35 cellular contexts compared by ENCODE assay signal in the genomic region with DNA sequence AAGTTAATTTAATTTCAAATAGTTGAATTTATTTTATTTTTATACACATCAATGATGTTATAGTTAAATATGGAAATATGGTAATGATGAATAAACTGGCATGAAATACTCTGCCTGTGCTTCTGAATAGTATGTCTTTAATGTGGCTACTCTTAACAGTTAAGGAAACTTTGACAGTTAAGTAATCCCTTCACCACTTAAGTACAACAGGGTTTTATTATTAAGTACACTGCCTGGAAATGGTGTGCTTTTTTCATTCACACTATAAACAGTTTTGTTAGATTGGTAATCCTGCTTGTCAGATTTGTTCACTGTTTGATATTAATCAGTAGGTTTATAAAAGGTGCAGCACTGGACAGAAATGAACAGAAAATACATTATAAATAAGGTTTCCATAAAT.
"Had no signal": no experiment of that assay in that cellular context is flagged by ENCODE, and none has a peak within 500 bp of the region (broad histone marks: within the 10 kb centered on the region; RNA-seq: fewer than 3 reads in every experiment).

No MANE protein-coding gene starts in this region.

- ATAC-seq: activated CD8-positive, alpha-beta T cell treated with anti-CD3 and anti-CD28 coated beads for 36 hours; activated naive CD4-positive, alpha-beta T cell treated with anti-CD3 and anti-CD28 coated beads, Interleukin-2, amount 50 U/mL, for 72 hours; activated T-cell treated with anti-CD3 and anti-CD28 coated beads, Interleukin-2, amount 50 U/mL, for 4 hours; activated T-cell treated with anti-CD3 and anti-CD28 coated beads, Interleukin-2, amount 50 U/mL, for 72 hours; activated T-helper 17 cell treated with anti-CD3 and anti-CD28 coated beads, Interleukin-2, amount 50 U/mL, for 72 hours; body of pancreas had no signal

- H3K4me1 ChIP-seq: adrenal gland, body of pancreas, breast epithelium had no signal

- H3K9me3 ChIP-seq: adrenal gland, body of pancreas had no signal

- H3K4me1 Mint-ChIP-seq: activated CD4-positive, alpha-beta T cell treated with anti-CD3 and anti-CD28 coated beads, Interleukin-2, amount 10 ng/mL, durations not matched to agents 24 days and 14 days; activated naive CD8-positive, alpha-beta T cell treated with anti-CD3 and anti-CD28 coated beads for 36 hours; activated T-helper 17 cell treated with anti-CD3 and anti-CD28 coated beads, Interleukin-2, amount 50 U/mL, for 72 hours had no signal

- H3K36me3 ChIP-seq: adrenal gland, brain microvascular endothelial cell, breast epithelium had no signal

- H3K27me3 ChIP-seq: adrenal gland, body of pancreas, brain microvascular endothelial cell, breast epithelium had no signal

- H3K27ac ChIP-seq: adrenal gland, body of pancreas, brain microvascular endothelial cell, breast epithelium, VCaP had no signal

- DNase-seq: activated B cell treated with CpG ODN at 0.5 μM for 24 hours; activated CD4-positive, alpha-beta memory T cell treated with anti-CD3 and anti-CD28 coated beads for 36 hours; activated CD4-positive, alpha-beta T cell treated with anti-CD3 and anti-CD28 coated beads for 4 hours; activated CD4-positive, alpha-beta T cell treated with anti-CD3 and anti-CD28 coated beads, Interleukin-2, amount 10 ng/mL, durations not matched to agents 24 days and 14 days; activated CD4-positive, alpha-beta T cell treated with anti-CD3 and anti-CD28 coated beads, Interleukin-2, amount 50 U/mL, for 1 hour; activated CD4-positive, alpha-beta T cell treated with anti-CD3 and anti-CD28 coated beads, Interleukin-2, amount 50 U/mL, for 4 hours; activated CD4-positive, CD25-positive, alpha-beta regulatory T cell treated with anti-CD3 and anti-CD28 coated beads, Interleukin-2, amount 50 U/mL, for 72 hours; activated CD8-positive, alpha-beta memory T cell treated with anti-CD3 and anti-CD28 coated beads, Interleukin-2, amount 50 U/mL, for 4 hours; activated CD8-positive, alpha-beta T cell treated with anti-CD3 and anti-CD28 coated beads for 36 hours; activated effector memory CD4-positive, alpha-beta T cell treated with anti-CD3 and anti-CD28 coated beads, Interleukin-2, amount 50 U/mL, for 16 hours; activated gamma-delta T cell treated with Interleukin-2 at 50 U/mL for 16 hours; activated naive CD4-positive, alpha-beta T cell; activated naive CD4-positive, alpha-beta T cell treated with anti-CD3 and anti-CD28 coated beads for 36 hours; activated naive CD4-positive, alpha-beta T cell treated with anti-CD3 and anti-CD28 coated beads, Interleukin-2, amount 50 U/mL, for 16 hours; activated naive CD8-positive, alpha-beta T cell treated with anti-CD3 and anti-CD28 coated beads for 36 hours; activated T-cell treated with anti-CD3 and anti-CD28 coated beads for 4 hours; activated T-cell treated with anti-CD3 and anti-CD28 coated beads, Interleukin-2, amount 50 U/mL, for 1 hour; activated T-cell treated with anti-CD3 and anti-CD28 coated beads, Interleukin-2, amount 50 U/mL, for 4 hours; activated T-cell treated with anti-CD3 and anti-CD28 coated beads, Interleukin-2, amount 50 U/mL, for 72 hours; adrenal gland; amniotic stem cell; aorta; body of pancreas; brain microvascular endothelial cell; central memory CD4-positive, alpha-beta T cell; T-helper 1 cell; T-helper 2 cell; T-helper 9 cell had no signal

- H3K4me3 ChIP-seq: adrenal gland, body of pancreas, breast epithelium had no signal

- H3K27me3 Mint-ChIP-seq: activated B cell treated with CpG ODN at 0.5 μM for 24 hours; activated CD4-positive, alpha-beta T cell treated with anti-CD3 and anti-CD28 coated beads, Interleukin-2, amount 10 ng/mL, durations not matched to agents 24 days and 14 days had no signal

- H3K36me3 Mint-ChIP-seq: activated CD4-positive, alpha-beta memory T cell treated with anti-CD3 and anti-CD28 coated beads for 36 hours; activated naive CD8-positive, alpha-beta T cell treated with anti-CD3 and anti-CD28 coated beads for 36 hours had no signal

- H3K9me3 Mint-ChIP-seq: activated CD4-positive, alpha-beta T cell treated with anti-CD3 and anti-CD28 coated beads, Interleukin-2, amount 10 ng/mL, durations not matched to agents 24 days and 14 days; activated T-helper 1 cell treated with anti-CD3 and anti-CD28 coated beads, Interleukin-12 subunit alpha, Interleukin-12 subunit beta, Interleukin-2, Interleukin-4 antibody, amounts not matched to agents 30 ng/mL and 10 ng/mL and 1 ng/mL, durations not matched to agents 14 hours and 24 hours and 36 hours; activated T-helper 17 cell treated with anti-CD3 and anti-CD28 coated beads, Interleukin-2, amount 50 U/mL, for 72 hours; T-helper 1 cell treated with Interleukin-12 subunit alpha and Interleukin-12 subunit beta and Interleukin-4 antibody, amounts not matched to agents 30 μg/mL and 1 μg/mL, for 36 hours; T-helper 2 cell treated with Interferon-gamma antibody and Interleukin-4, amounts not matched to agents 5 μg/mL and 100 μg/mL, for 36 hours had no signal

- H3K4me3 Mint-ChIP-seq: activated B cell treated with CpG ODN at 0.5 μM for 24 hours; activated CD4-positive, alpha-beta memory T cell treated with anti-CD3 and anti-CD28 coated beads for 36 hours; activated CD4-positive, alpha-beta T cell treated with anti-CD3 and anti-CD28 coated beads, Interleukin-2, amount 10 ng/mL, durations not matched to agents 24 days and 14 days; activated CD8-positive, alpha-beta T cell treated with anti-CD3 and anti-CD28 coated beads for 36 hours; activated naive CD4-positive, alpha-beta T cell treated with anti-CD3 and anti-CD28 coated beads for 36 hours; activated naive CD8-positive, alpha-beta T cell treated with anti-CD3 and anti-CD28 coated beads for 36 hours; activated T-cell treated with anti-CD3 and anti-CD28 coated beads, Interleukin-2, amount 50 U/mL, for 4 hours; activated T-cell treated with anti-CD3 and anti-CD28 coated beads, Interleukin-2, amount 50 U/mL, for 72 hours; activated T-helper 1 cell treated with anti-CD3 and anti-CD28 coated beads, Interleukin-12 subunit alpha, Interleukin-12 subunit beta, Interleukin-2, Interleukin-4 antibody, amounts not matched to agents 30 ng/mL and 10 ng/mL and 1 ng/mL, durations not matched to agents 14 hours and 24 hours and 36 hours; activated T-helper 17 cell treated with anti-CD3 and anti-CD28 coated beads, Interleukin-2, amount 50 U/mL, for 72 hours; T-helper 1 cell treated with Interleukin-12 subunit alpha and Interleukin-12 subunit beta and Interleukin-4 antibody, amounts not matched to agents 30 μg/mL and 1 μg/mL, for 36 hours; T-helper 2 cell treated with Interferon-gamma antibody and Interleukin-4, amounts not matched to agents 5 μg/mL and 100 μg/mL, for 36 hours had no signal

- H3K27ac Mint-ChIP-seq: activated B cell treated with CpG ODN at 0.5 μM for 24 hours; activated CD4-positive, alpha-beta memory T cell treated with anti-CD3 and anti-CD28 coated beads for 36 hours; activated CD4-positive, alpha-beta T cell treated with anti-CD3 and anti-CD28 coated beads, Interleukin-2, amount 10 ng/mL, durations not matched to agents 24 days and 14 days; activated CD8-positive, alpha-beta T cell treated with anti-CD3 and anti-CD28 coated beads for 36 hours; activated naive CD4-positive, alpha-beta T cell treated with anti-CD3 and anti-CD28 coated beads for 36 hours; activated naive CD4-positive, alpha-beta T cell treated with anti-CD3 and anti-CD28 coated beads, Interleukin-2, amount 50 U/mL, for 72 hours; activated naive CD8-positive, alpha-beta T cell treated with anti-CD3 and anti-CD28 coated beads for 36 hours; activated T-cell treated with anti-CD3 and anti-CD28 coated beads, Interleukin-2, amount 50 U/mL, for 72 hours; activated T-helper 1 cell treated with anti-CD3 and anti-CD28 coated beads, Interleukin-12 subunit alpha, Interleukin-12 subunit beta, Interleukin-2, Interleukin-4 antibody, amounts not matched to agents 30 ng/mL and 10 ng/mL and 1 ng/mL, durations not matched to agents 14 hours and 24 hours and 36 hours; activated T-helper 17 cell treated with anti-CD3 and anti-CD28 coated beads, Interleukin-2, amount 50 U/mL, for 72 hours; T-helper 1 cell treated with Interleukin-12 subunit alpha and Interleukin-12 subunit beta and Interleukin-4 antibody, amounts not matched to agents 30 μg/mL and 1 μg/mL, for 36 hours; T-helper 2 cell treated with Interferon-gamma antibody and Interleukin-4, amounts not matched to agents 5 μg/mL and 100 μg/mL, for 36 hours had no signal
